ENCODE assay signal across 8 cellular contexts in genomic region chr17:67431210-67432015, GRCh38. TPM values are rescaled to one million over a fixed set of nuclear protein-coding genes. Genes with fewer than 3 reads are reported as not detected.
DNase-seq lines count a peak whose midpoint lies in the region; ATAC-seq and TF ChIP-seq lines count a peak whose summit lies in the region.

No MANE protein-coding gene starts in this region.

- CTCF ChIA-PET in mammary epithelial cell (lab: Charles Lee; ENCODE audit: low non-redundant PET) = no interaction called here

- H3K27ac ChIP-seq in mammary epithelial cell (ENCODE audit: insufficient read depth, low read depth, low read length) = peak overlapping the region; percentile 99

- H3K36me3 ChIP-seq in mammary epithelial cell (ENCODE audit: insufficient read depth, low read length) = no peaks in the 10 kb centered on the region

- BruUV-seq in mammary epithelial cell (replicated peaks; lab: Mats Ljungman, UMichigan) = TSS peak; percentile 92

- TF ChIP-seq CTCF in mammary epithelial cell (conservative IDR thresholded peaks at IDR 0.05 in 1 of 2, IDR thresholded peaks at IDR 0.05 in 1 of 2; ENCODE audit: extremely low read depth in 1 of 2, insufficient read depth in 1 of 2, low read depth in 1 of 2, low read length in 2 of 2) = no peak

- no peaks in the 10 kb centered on the region for H3K9me3 ChIP-seq in mammary epithelial cell (replicated peaks; ENCODE audit: insufficient read depth, low read length)

- in situ Hi-C loops in mammary epithelial cell (cut with MboI; ENCODE audit: low sequenced_read_pairs in 2 of 2) = no loop called here

- dilution Hi-C loops in mammary epithelial cell (cut with HindIII; ENCODE audit: low sequenced_read_pairs) = no loop called here

- DNase-seq in GM04504 (ENCODE audit: low read depth) = peak; percentile 79
- peak; percentile 33 for DNase-seq in NCI-H460 (ENCODE audit: extremely low read depth, low read depth)
- peak; percentile 92 for DNase-seq in mammary epithelial cell
- peak; percentile 64 for DNase-seq in non-pigmented ciliary epithelial cell (ENCODE audit: low read depth)
- DNase-seq in SHP77 (lab: John Stamatoyannopoulos, UW) = no peak
- no peak for DNase-seq in NCI-H146 treated with DMSO at 0.1 percent for 48 hours (lab: John Stamatoyannopoulos, UW; ENCODE audit: unreplicated experiment)
- DNase-seq in NCI-H1930 (lab: John Stamatoyannopoulos, UW) = no peak

- intact Hi-C loops in mammary epithelial cell (cut with micrococcal nuclease) = loop anchor here (1.0 kb wide), 1 partner anchor 9 kb away; no protein-coding TSS in a partner anchor

- no peaks in the 10 kb centered on the region for H3K27me3 ChIP-seq in mammary epithelial cell (ENCODE audit: insufficient read depth, low read length)

- peak overlapping the region; percentile 74 for H3K4me2 ChIP-seq in mammary epithelial cell (ENCODE audit: insufficient read depth, low read depth, low read length)

- H2AFZ ChIP-seq in mammary epithelial cell (ENCODE audit: low read depth, low read length) = no peak overlapping the region

- peaks cover 17% of the 10 kb centered on the region for H3K4me1 ChIP-seq in mammary epithelial cell (ENCODE audit: insufficient read depth, low read length)

- peak overlapping the region; percentile 85 for H3K9ac ChIP-seq in mammary epithelial cell (ENCODE audit: insufficient read depth, low read length)

- H4K20me1 ChIP-seq in mammary epithelial cell (ENCODE audit: insufficient read depth, low read length) = no peaks in the 10 kb centered on the region

- peaks cover 50% of the 10 kb centered on the region for H3K79me2 ChIP-seq in mammary epithelial cell (ENCODE audit: insufficient read depth, low read length)

- 53% methylated on average over 10 of the region's 10 CpGs for WGBS in mammary epithelial cell (ENCODE audit: low coverage, missing lambda C conversion rate)

- no peak overlapping the region for H3K4me3 ChIP-seq in mammary epithelial cell (replicated peaks in 1 of 3; ENCODE audit: insufficient read depth in 1 of 3, low read depth in 2 of 3, low read length in 3 of 3)

- ATAC-seq in GM21786 (IDR thresholded peaks at IDR 0.05; ENCODE audit: unreplicated experiment) = no peak

RNA-seq across cellular contexts. Expression of gene PITPNC1, which starts 54.3 kb away (rescaled TPM):
- total RNA-seq in NCI-H460 (2014; rRNA removed; shearing (Covaris generic)) = 34.5 and 34.8 TPM in 2 replicates
- 2.8 and 7.0 TPM in 2 replicates for polyA plus RNA-seq in NCI-H460 (2014; cell fraction: nucleus; rRNA removed)
- 10 to 100 TPM in 1 of 2 donors, 1 to 10 TPM in 1; 5.7 to 35.8 TPM for total RNA-seq in mammary epithelial cell
- 31.7 TPM for polyA plus RNA-seq in mammary epithelial cell
- polyA minus RNA-seq in mammary epithelial cell = 36.5 TPM

Comparison
In these comparisons a context has a peak if more than half of its experiments do, and no peak if none do; other contexts are left out.
1. DNase-seq: peak in GM04504 (single experiment), NCI-H460 (single experiment), mammary epithelial cell (single experiment) and non-pigmented ciliary epithelial cell (single experiment); none in SHP77 (0 of 2), NCI-H146 treated with DMSO at 0.1 percent for 48 hours (single experiment) and NCI-H1930 (0 of 2).